ENCODE assay signal across 21 cellular contexts in the genomic region with DNA sequence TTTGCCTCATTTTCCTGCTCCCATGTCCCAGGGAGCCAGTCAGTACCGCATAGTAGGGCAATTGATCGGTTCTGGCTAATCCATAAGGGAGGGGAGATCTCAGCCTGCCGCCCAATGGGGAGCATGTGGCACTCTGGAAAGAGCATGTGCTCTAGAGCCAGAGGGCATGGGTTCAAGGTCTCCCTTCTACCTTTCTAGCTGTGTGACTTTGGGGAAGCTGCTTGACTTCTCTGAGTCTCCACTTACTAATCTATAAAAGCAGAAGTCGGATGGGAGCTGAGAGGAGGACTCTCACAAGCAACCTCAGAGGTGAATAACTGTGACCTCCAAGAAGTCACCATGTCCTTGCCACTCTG.
"Had no signal": no experiment of that assay in that cellular context is flagged by ENCODE, and none has a peak within 500 bp of the region (broad histone marks: within the 10 kb centered on the region; RNA-seq: fewer than 3 reads in every experiment).

No MANE protein-coding gene starts in this region.

- H3K4me2 ChIP-seq: KMS-11, PC-9 had no signal

- H3K9me3 Mint-ChIP-seq: activated naive CD4-positive, alpha-beta T cell treated with anti-CD3 and anti-CD28 coated beads, Interleukin-2, amount 50 U/mL, for 24 hours; activated T-cell treated with anti-CD3 and anti-CD28 coated beads, Interleukin-2, amount 50 U/mL, for 24 hours; activated T-helper 1 cell treated with anti-CD3 and anti-CD28 coated beads, Interleukin-12 subunit alpha, Interleukin-12 subunit beta, Interleukin-2, Interleukin-4 antibody, amounts not matched to agents 30 ng/mL and 10 ng/mL and 1 ng/mL, durations not matched to agents 14 hours and 24 hours and 36 hours; central memory CD8-positive, alpha-beta T cell; T-helper 1 cell treated with Interleukin-12 subunit alpha and Interleukin-12 subunit beta and Interleukin-4 antibody, amounts not matched to agents 30 μg/mL and 1 μg/mL, for 36 hours had no signal

- H3K9ac ChIP-seq: KMS-11 had no signal

- H3K36me3 ChIP-seq: ascending aorta, MG63 had no signal

- H3K27me3 ChIP-seq: ascending aorta, MG63 had no signal

- H3K9me3 ChIP-seq: ascending aorta, MG63 had no signal

- H3K4me3 Mint-ChIP-seq: activated CD8-positive, alpha-beta memory T cell treated with anti-CD3 and anti-CD28 coated beads, Interleukin-2, amount 10 ng/mL, durations not matched to agents 7 days and 5 days; activated naive CD4-positive, alpha-beta T cell treated with anti-CD3 and anti-CD28 coated beads, Interleukin-2, amount 50 U/mL, for 24 hours; activated T-cell treated with anti-CD3 and anti-CD28 coated beads, Interleukin-2, amount 50 U/mL, for 24 hours; activated T-helper 1 cell treated with anti-CD3 and anti-CD28 coated beads, Interleukin-12 subunit alpha, Interleukin-12 subunit beta, Interleukin-2, Interleukin-4 antibody, amounts not matched to agents 30 ng/mL and 10 ng/mL and 1 ng/mL, durations not matched to agents 14 hours and 24 hours and 36 hours; central memory CD8-positive, alpha-beta T cell; T-helper 1 cell treated with Interleukin-12 subunit alpha and Interleukin-12 subunit beta and Interleukin-4 antibody, amounts not matched to agents 30 μg/mL and 1 μg/mL, for 36 hours had no signal

- DNase-seq: activated CD4-positive, alpha-beta T cell treated with anti-CD3 and anti-CD28 coated beads for 48 hours; activated CD4-positive, alpha-beta T cell treated with anti-CD3 and anti-CD28 coated beads, Interleukin-2, amount 50 U/mL, for 4 hours; activated CD8-positive, alpha-beta memory T cell treated with anti-CD3 and anti-CD28 coated beads, Interleukin-2, amount 10 ng/mL, durations not matched to agents 7 days and 5 days; activated effector memory CD4-positive, alpha-beta T cell treated with Interleukin-2 at 50 U/mL for 16 hours; activated naive CD4-positive, alpha-beta T cell; activated T-cell treated with anti-CD3 and anti-CD28 coated beads, Interleukin-2, amount 50 U/mL, for 24 hours; MG63; NCI-H187 treated with DMSO at 0.1 percent for 48 hours; NCI-H2081 treated with DMSO at 0.1 percent for 48 hours; NCI-H446; NCI-H524; PC-9; SHP77 treated with DMSO at 0.1 percent for 48 hours had no signal

- H3K27ac Mint-ChIP-seq: activated CD8-positive, alpha-beta memory T cell treated with anti-CD3 and anti-CD28 coated beads, Interleukin-2, amount 10 ng/mL, durations not matched to agents 7 days and 5 days; activated naive CD4-positive, alpha-beta T cell treated with anti-CD3 and anti-CD28 coated beads, Interleukin-2, amount 50 U/mL, for 24 hours; activated T-cell treated with anti-CD3 and anti-CD28 coated beads, Interleukin-2, amount 50 U/mL, for 24 hours; activated T-helper 1 cell treated with anti-CD3 and anti-CD28 coated beads, Interleukin-12 subunit alpha, Interleukin-12 subunit beta, Interleukin-2, Interleukin-4 antibody, amounts not matched to agents 30 ng/mL and 10 ng/mL and 1 ng/mL, durations not matched to agents 14 hours and 24 hours and 36 hours; brain; T-helper 1 cell treated with Interleukin-12 subunit alpha and Interleukin-12 subunit beta and Interleukin-4 antibody, amounts not matched to agents 30 μg/mL and 1 μg/mL, for 36 hours had no signal

- H2AFZ ChIP-seq: PC-9 had no signal

- H3K4me1 Mint-ChIP-seq: central memory CD8-positive, alpha-beta T cell had no signal

- H3K36me3 Mint-ChIP-seq: activated CD8-positive, alpha-beta memory T cell treated with anti-CD3 and anti-CD28 coated beads, Interleukin-2, amount 10 ng/mL, durations not matched to agents 7 days and 5 days; activated naive CD4-positive, alpha-beta T cell treated with anti-CD3 and anti-CD28 coated beads, Interleukin-2, amount 50 U/mL, for 24 hours; brain had no signal

- H3K4me1 ChIP-seq: ascending aorta had no signal

- H3K4me3 ChIP-seq: ascending aorta, MG63, PC-9 had no signal

- H3K27ac ChIP-seq: ascending aorta, KMS-11, PC-9 had no signal

- ATAC-seq: activated CD4-positive, CD25-positive, alpha-beta regulatory T cell treated with anti-CD3 and anti-CD28 coated beads, Interleukin-2, amount 50 U/mL, for 24 hours; activated CD8-positive, alpha-beta memory T cell treated with anti-CD3 and anti-CD28 coated beads, Interleukin-2, amount 10 ng/mL, durations not matched to agents 7 days and 5 days had no signal
